2 cellular contexts compared by ENCODE assay signal in the genomic region with DNA sequence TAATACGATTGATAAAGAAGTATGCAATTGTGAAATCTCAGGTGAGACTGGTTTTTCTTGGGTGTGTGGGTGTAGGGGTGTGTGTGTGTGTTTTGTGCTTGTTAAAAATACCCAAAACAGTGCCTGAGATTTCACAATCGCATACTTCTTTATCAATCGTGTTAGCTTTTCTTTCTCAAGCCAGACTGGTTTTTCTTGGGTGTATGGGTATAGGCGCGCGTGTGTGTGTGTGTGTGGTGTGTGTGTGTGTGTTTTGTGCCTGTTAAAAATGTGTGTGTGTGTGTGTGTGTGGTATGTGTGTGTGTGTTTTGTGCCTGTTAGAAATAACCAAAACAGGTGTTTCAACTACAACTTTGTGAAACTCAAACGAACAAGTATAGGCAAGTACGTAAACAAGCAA.
TF ChIP-seq lines count a peak whose summit lies in the region.

No MANE protein-coding gene starts in this region.

TF ChIP-seq in IMR-90, 13 proteins besides CTCF, POLR2A, EP300 and RAD21:
- TF ChIP-seq CEBPB (IDR thresholded peaks at IDR 0.05; ENCODE audit: low read depth, low read length) (0 out of 2 replicates have a peak, but pooled peaks have one; percentile 19), MXI1 (IDR thresholded peaks at IDR 0.05; ENCODE audit: borderline replicate concordance, low read depth, low read length) (no peak)

TF ChIP-seq in endothelial cell of umbilical vein, 7 proteins besides CTCF, POLR2A, EP300 and RAD21:
- TF ChIP-seq, protein P1, sequence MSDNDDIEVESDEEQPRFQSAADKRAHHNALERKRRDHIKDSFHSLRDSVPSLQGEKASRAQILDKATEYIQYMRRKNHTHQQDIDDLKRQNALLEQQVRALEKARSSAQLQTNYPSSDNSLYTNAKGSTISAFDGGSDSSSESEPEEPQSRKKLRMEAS (IDR thresholded peaks at IDR 0.05; ENCODE audit: insufficient read depth, insufficient read length) = no peak
- TF ChIP-seq GATA2 (IDR thresholded peaks at IDR 0.05; ENCODE audit: insufficient read depth, insufficient read length, low read depth, low read length) (no peak), MYC (IDR thresholded peaks at IDR 0.05; ENCODE audit: low read depth, low read length) (no peak), FOS (IDR thresholded peaks at IDR 0.05; ENCODE audit: borderline replicate concordance, insufficient read depth, low read length) (no peak), JUN (IDR thresholded peaks at IDR 0.05; ENCODE audit: borderline replicate concordance, insufficient read depth, insufficient read length, low read depth) (no peak), POLR2AphosphoS5 (IDR thresholded peaks at IDR 0.05; ENCODE audit: insufficient read depth, low read depth, low read length) (no peak), EZH2 (IDR thresholded peaks at IDR 0.05; ENCODE audit: borderline replicate concordance, low read depth, low read length, severe bottlenecking) (no peak)
TF ChIP-seq in endothelial cell of umbilical vein: peak in this region for 0.
